21 cellular contexts compared by ENCODE assay signal in the genomic region with DNA sequence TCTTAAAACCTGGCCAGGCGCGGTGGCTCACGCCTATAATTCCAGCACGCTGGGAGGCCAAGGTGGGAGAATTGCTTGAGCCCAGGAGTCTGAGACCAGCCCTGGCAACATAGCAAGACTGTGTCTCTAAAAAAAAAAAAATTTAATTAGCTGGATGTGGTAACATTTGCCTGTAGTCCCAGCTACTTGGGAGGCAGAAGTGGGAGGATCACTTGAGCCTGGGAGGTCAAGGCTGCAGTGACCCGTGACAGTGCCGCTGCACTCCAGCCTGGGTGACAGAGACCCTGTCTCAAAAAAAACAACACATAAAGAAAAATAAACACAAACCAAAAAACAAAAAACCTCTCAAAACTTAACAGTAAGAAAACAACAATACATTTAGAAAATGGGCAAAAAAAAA.
DNase-seq lines count a peak whose midpoint lies in the region; ATAC-seq, FAIRE-seq and TF ChIP-seq lines count a peak whose summit lies in the region.
"Had no signal": no experiment of that assay in that cellular context is flagged by ENCODE, and none has a peak within 500 bp of the region (broad histone marks: within the 10 kb centered on the region; RNA-seq: fewer than 3 reads in every experiment).

No MANE protein-coding gene starts in this region.

- peaks cover 24% of the 10 kb centered on the region for H3K4me1 Mint-ChIP-seq in nephron progenitor cell

- H3K27me3 Mint-ChIP-seq in nephron progenitor cell (ENCODE audit: low read depth, poor library complexity) = peaks cover 13% of the 10 kb centered on the region
- H3K27me3 Mint-ChIP-seq: B cell had no signal

- ATAC-seq in HG03025 (IDR thresholded peaks at IDR 0.05; ENCODE audit: low FRiP score, unreplicated experiment) (no peak), HG03095 (IDR thresholded peaks at IDR 0.05; ENCODE audit: unreplicated experiment) (no peak)
- ATAC-seq: CD8-positive, alpha-beta T cell; Right ventricle myocardium inferior had no signal

- peaks cover 50% of the 10 kb centered on the region for H3K36me3 Mint-ChIP-seq in nephron progenitor cell (ENCODE audit: low read depth)

- peak overlapping the region; percentile 7 for H3K27ac Mint-ChIP-seq in nephron progenitor cell
- H3K27ac Mint-ChIP-seq: B cell; CD8-positive, alpha-beta T cell had no signal

- TF ChIP-seq CTCF in nephron progenitor cell (IDR thresholded peaks at IDR 0.05) = no peak

- peak; percentile 97 for FAIRE-seq in endometrium (lab: Jason Lieb, UNC)
- FAIRE-seq: G401.6 had no signal

- DNase-seq in NCI-H2227 (lab: John Stamatoyannopoulos, UW; ENCODE audit: unreplicated experiment) (peak; percentile 2), NCI-H2227 treated with DMSO at 0.1 percent for 48 hours (lab: John Stamatoyannopoulos, UW) (no peak), nephron progenitor cell (peak; percentile 78)
- DNase-seq in activated CD8-positive, alpha-beta memory T cell treated with anti-CD3 and anti-CD28 coated beads, Interleukin-2, amount 50 U/mL, for 4 hours = no peak
- no peak for DNase-seq in activated CD4-positive, CD25-positive, alpha-beta regulatory T cell treated with anti-CD3 and anti-CD28 coated beads, Interleukin-2, amount 50 U/mL, for 72 hours
- DNase-seq: Caco-2; CD8-positive, alpha-beta T cell; GOT3; HCEC 1CT; IMR-90; NCI-H1092 treated with DMSO at 0.1 percent for 48 hours; NCI-H1436; NCI-H2029; NCI-H526 treated with DMSO at 0.1 percent for 48 hours; PC-9 had no signal

- no peaks in the 10 kb centered on the region for H3K9me3 Mint-ChIP-seq in nephron progenitor cell
- H3K9me3 Mint-ChIP-seq: CD8-positive, alpha-beta T cell had no signal

- no peak overlapping the region for H3K4me3 Mint-ChIP-seq in nephron progenitor cell
- H3K4me3 Mint-ChIP-seq: B cell; CD8-positive, alpha-beta T cell had no signal

Comparison
In these comparisons a context has a peak if more than half of its experiments do, and no peak if none do; other contexts are left out.
1. DNase-seq: peak in NCI-H2227 (single experiment) and nephron progenitor cell (single experiment); none in NCI-H2227 treated with DMSO at 0.1 percent for 48 hours (single experiment), activated CD8-positive, alpha-beta memory T cell treated with anti-CD3 and anti-CD28 coated beads, Interleukin-2, amount 50 U/mL, for 4 hours (single experiment) and activated CD4-positive, CD25-positive, alpha-beta regulatory T cell treated with anti-CD3 and anti-CD28 coated beads, Interleukin-2, amount 50 U/mL, for 72 hours (single experiment).